ENCODE assay signal across 25 cellular contexts in genomic region chr21:17609681-17610080, GRCh38. TPM values are rescaled to one million over a fixed set of nuclear protein-coding genes. Genes with fewer than 3 reads are reported as not detected.
A peak's percentile ranks its signal among the peaks of the same experiment; 100 is the strongest.
DNase-seq lines count a peak whose midpoint lies in the region; ATAC-seq, FAIRE-seq and TF ChIP-seq lines count a peak whose summit lies in the region.
"Had no signal": no experiment of that assay in that cellular context is flagged by ENCODE, and none has a peak within 500 bp of the region (broad histone marks: within the 10 kb centered on the region; RNA-seq: fewer than 3 reads in every experiment).

No MANE protein-coding gene starts in this region.

- H3K9me3 Mint-ChIP-seq in activated CD4-positive, alpha-beta T cell treated with anti-CD3 and anti-CD28 coated beads, Interleukin-2, amount 10 ng/mL, durations not matched to agents 24 days and 14 days, result no peaks in the 10 kb centered on the region
- H3K9me3 Mint-ChIP-seq in HFFc6 (no peaks in the 10 kb centered on the region), nephron (no peaks in the 10 kb centered on the region), neural progenitor cell (no peaks in the 10 kb centered on the region)
- H3K9me3 Mint-ChIP-seq: GM23338; stimulated activated effector memory CD8-positive, alpha-beta T cell treated with anti-CD3 and anti-CD28 coated beads, Interleukin-12 subunit alpha, Interleukin-12 subunit beta, amount 100 ng/mL, for 72 hours had no signal

- no peaks in the 10 kb centered on the region for H3K27me3 ChIP-seq in K562 (ENCODE audit: control insufficient read depth in 2 of 2, insufficient read depth in 2 of 2, low read length in 2 of 2)
- no peaks in the 10 kb centered on the region for H3K27me3 ChIP-seq in stomach
- peaks cover 20% of the 10 kb centered on the region for H3K27me3 ChIP-seq in neural progenitor cell
- H3K27me3 ChIP-seq: ascending aorta; BLaER1 treated with 17β-estradiol and CSF1 and Interleukin-3, amounts not matched to agents 10 nM and 100 nM; right atrium auricular region; upper lobe of left lung had no signal

- 95% methylated on average over 2 of the region's 2 CpGs for WGBS in K562 (ENCODE audit: insufficient coverage, low coverage, missing lambda C conversion rate)
- WGBS in stomach, 5 donors, result 86 to 95% (median 92%) methylated on average over 2 of the region's 2 CpGs

- peak overlapping the region; percentile 68 for H3K4me3 Mint-ChIP-seq in activated CD4-positive, alpha-beta T cell treated with anti-CD3 and anti-CD28 coated beads, Interleukin-2, amount 10 ng/mL, durations not matched to agents 24 days and 14 days
- H3K4me3 Mint-ChIP-seq in HFFc6, result peak overlapping the region; percentile 92
- peak overlapping the region; percentile 71 to 95 (median 81) for H3K4me3 Mint-ChIP-seq in nephron
- no peak overlapping the region for H3K4me3 Mint-ChIP-seq in neural progenitor cell

- H3K36me3 ChIP-seq in K562 (ENCODE audit: control insufficient read depth, insufficient read depth, low read length) (peaks cover 61% of the 10 kb centered on the region), stomach (peaks cover 0 to 21% (median 11%) of the 10 kb centered on the region in 4 donors), neural progenitor cell (peaks cover 23% of the 10 kb centered on the region)
- H3K36me3 ChIP-seq: right atrium auricular region had no signal

- no peak for TF ChIP-seq RAD21 in K562 (CRISPR knock-in tag; conservative IDR thresholded peaks at IDR 0.05 in 1 of 2, IDR thresholded peaks at IDR 0.05 in 1 of 2)

- ATAC-seq in K562, result no peak
- ATAC-seq: A549; GM23338; stimulated activated effector memory CD8-positive, alpha-beta T cell treated with anti-CD3 and anti-CD28 coated beads, Interleukin-12 subunit alpha, Interleukin-12 subunit beta, amount 100 ng/mL, for 72 hours had no signal

- no peaks in the 10 kb centered on the region for H3K27me3 Mint-ChIP-seq in activated CD4-positive, alpha-beta T cell treated with anti-CD3 and anti-CD28 coated beads, Interleukin-2, amount 10 ng/mL, durations not matched to agents 24 days and 14 days
- no peaks in the 10 kb centered on the region; the same call in 1 of the 2 replicates for H3K27me3 Mint-ChIP-seq in HFFc6 (ENCODE audit: insufficient read depth)
- peaks cover 4% of the 10 kb centered on the region for H3K27me3 Mint-ChIP-seq in nephron (ENCODE audit: low read depth)
- H3K27me3 Mint-ChIP-seq in neural progenitor cell (ENCODE audit: insufficient read depth, low read depth), result peaks cover 5% of the 10 kb centered on the region

- peaks cover 43% of the 10 kb centered on the region for H3K4me1 Mint-ChIP-seq in activated CD4-positive, alpha-beta T cell treated with anti-CD3 and anti-CD28 coated beads, Interleukin-2, amount 10 ng/mL, durations not matched to agents 24 days and 14 days
- H3K4me1 Mint-ChIP-seq in HFFc6 (ENCODE audit: low read depth) (peaks cover 29% of the 10 kb centered on the region), nephron (peaks cover 26% of the 10 kb centered on the region), neural progenitor cell (peaks cover 19% of the 10 kb centered on the region)

- H3K4me2 ChIP-seq in K562 (ENCODE audit: insufficient read depth, low read length) (peak overlapping the region; percentile 20; the same call in 1 of the 2 replicates), neural progenitor cell (no peak overlapping the region)

- intact Hi-C loops in activated CD4-positive, alpha-beta T cell treated with anti-CD3 and anti-CD28 coated beads, Interleukin-2, amount 10 ng/mL, durations not matched to agents 24 days and 14 days (cut with micrococcal nuclease), result loop anchor here (2.0 to 5.0 kb wide), 3 partner anchors 97 to 1877 kb away; partner anchors contain the start of gene CXADR
- intact Hi-C loops in K562 (cut with micrococcal nuclease), result no loop called here
- intact Hi-C loops in stomach (cut with DNase I; ENCODE audit: low total_unique reads), result no loop called here

- TF ChIP-seq CTCF in HFFc6 (IDR thresholded peaks at IDR 0.05) (no peak), K562 (IDR thresholded peaks at IDR 0.05 in 2 of 3, conservative IDR thresholded peaks at IDR 0.05 in 1 of 3; ENCODE audit: insufficient read depth in 2 of 3, low read depth in 1 of 3, low read length in 3 of 3) (no peak), nephron (IDR thresholded peaks at IDR 0.05; ENCODE audit: unreplicated experiment in 3 of 3) (no peak), stomach (IDR thresholded peaks at IDR 0.05) (no peak), neural progenitor cell (IDR thresholded peaks at IDR 0.05) (no peak)

- H3K9me1 ChIP-seq in K562 (ENCODE audit: control insufficient read depth, insufficient read depth, low read length), result no peaks in the 10 kb centered on the region

- no peak for TF ChIP-seq POLR2A in K562 (conservative IDR thresholded peaks at IDR 0.05)
- TF ChIP-seq POLR2A in stomach (IDR thresholded peaks at IDR 0.05), result no peak

- H3K4me3 ChIP-seq in K562 (no peak overlapping the region), stomach (no peak overlapping the region), neural progenitor cell (no peak overlapping the region)
- H3K4me3 ChIP-seq: A549, GM23338, right atrium auricular region had no signal

- H2AFZ ChIP-seq in K562 (ENCODE audit: low read depth, low read length) (no peak overlapping the region), neural progenitor cell (replicated peaks) (no peak overlapping the region)
- H2AFZ ChIP-seq: GM23338 had no signal

- H3K9me3 ChIP-seq in K562 (replicated peaks; ENCODE audit: control insufficient read depth, insufficient read depth, low read depth, low read length) (no peaks in the 10 kb centered on the region), stomach (no peaks in the 10 kb centered on the region), neural progenitor cell (ENCODE audit: low read depth) (no peaks in the 10 kb centered on the region)
- H3K9me3 ChIP-seq: A549, ascending aorta, right atrium auricular region, upper lobe of left lung had no signal

- peaks cover 15% of the 10 kb centered on the region for H3F3A ChIP-seq in neural progenitor cell (ENCODE audit: low read depth)

- H3K36me3 Mint-ChIP-seq in activated CD4-positive, alpha-beta T cell treated with anti-CD3 and anti-CD28 coated beads, Interleukin-2, amount 10 ng/mL, durations not matched to agents 24 days and 14 days (ENCODE audit: low read depth), result peaks cover 44% of the 10 kb centered on the region
- H3K36me3 Mint-ChIP-seq in HFFc6 (ENCODE audit: low read depth), result peaks cover 25% of the 10 kb centered on the region
- H3K36me3 Mint-ChIP-seq in nephron (ENCODE audit: low read depth), result peaks cover 27% of the 10 kb centered on the region
- H3K36me3 Mint-ChIP-seq in neural progenitor cell, result peaks cover 32% of the 10 kb centered on the region

- H3K27ac Mint-ChIP-seq in activated CD4-positive, alpha-beta T cell treated with anti-CD3 and anti-CD28 coated beads, Interleukin-2, amount 10 ng/mL, durations not matched to agents 24 days and 14 days, result peak overlapping the region; percentile 39
- H3K27ac Mint-ChIP-seq in HFFc6 (peak overlapping the region; percentile 16; the same call in 1 of the 2 replicates), nephron (peak overlapping the region in 1 of 3 experiments; percentile 57), neural progenitor cell (no peak overlapping the region)
- H3K27ac Mint-ChIP-seq: GM23338; stimulated activated effector memory CD8-positive, alpha-beta T cell treated with anti-CD3 and anti-CD28 coated beads, Interleukin-12 subunit alpha, Interleukin-12 subunit beta, amount 100 ng/mL, for 72 hours had no signal

- no TSS peak for BruUV-seq in K562 (replicated peaks; lab: Mats Ljungman, UMichigan)

- TF ChIP-seq EP300 in K562 (IDR thresholded peaks at IDR 0.05; ENCODE audit: low read length) (no peak), stomach (IDR thresholded peaks at IDR 0.05) (no peak)

- no peaks in the 10 kb centered on the region for H4K20me1 ChIP-seq in K562 (replicated peaks; ENCODE audit: control insufficient read depth, insufficient read depth, low read length)
- peaks cover 8% of the 10 kb centered on the region for H4K20me1 ChIP-seq in neural progenitor cell (ENCODE audit: low read depth)

- no peak for DNase-seq in activated CD4-positive, alpha-beta T cell treated with anti-CD3 and anti-CD28 coated beads, Interleukin-2, amount 10 ng/mL, durations not matched to agents 24 days and 14 days
- no peak for DNase-seq in activated CD4-positive, alpha-beta T cell treated with anti-CD3 and anti-CD28 coated beads for 4 hours
- DNase-seq in HFFc6, result no peak
- DNase-seq in K562 (ENCODE audit: extremely low read depth in 1 of 4, low spot score in 3 of 4), result no peak
- no peak for DNase-seq in DMS114 treated with DMSO at 0.1 percent for 48 hours (lab: John Stamatoyannopoulos, UW; ENCODE audit: unreplicated experiment)
- DNase-seq in stomach, result no peak
- DNase-seq in neural progenitor cell (ENCODE audit: low spot score), result no peak
- DNase-seq: activated CD4-positive, alpha-beta T cell treated with anti-CD3 and anti-CD28 coated beads, Interleukin-2, amount 50 U/mL, for 48 hours; activated effector memory CD4-positive, alpha-beta T cell treated with Interleukin-2 at 50 U/mL for 16 hours; DMS53; foreskin fibroblast; NCI-H1694 treated with DMSO at 0.1 percent for 48 hours; NCI-H2227 treated with DMSO at 0.1 percent for 48 hours; stimulated activated CD4-positive, alpha-beta T cell treated with anti-CD3 and anti-CD28 coated beads, Interleukin-15, amount 100 ng/mL, for 24 hours; upper lobe of left lung had no signal

- in situ Hi-C loops in K562 (cut with MboI), result no loop called here

- H3K27ac ChIP-seq in K562 (ENCODE audit: extremely low read depth, low read depth, low read length) (no peak overlapping the region), stomach (no peak overlapping the region), neural progenitor cell (no peak overlapping the region)
- H3K27ac ChIP-seq: A549, ascending aorta, right atrium auricular region, SK-N-MC had no signal

- H3K4me1 ChIP-seq in K562 (replicated peaks in 1 of 2; ENCODE audit: control insufficient read depth in 2 of 2, insufficient read depth in 2 of 2, low read length in 2 of 2) (peaks cover 2 to 15% of the 10 kb centered on the region in 2 experiments; a peak in 4 of 5 replicates), stomach (peaks cover 7 to 49% (median 23%) of the 10 kb centered on the region in 4 donors), neural progenitor cell (peaks cover 11% of the 10 kb centered on the region)

- no peak for FAIRE-seq in K562 (lab: Jason Lieb, UNC)
- FAIRE-seq: A549, colon, RCC 7860 had no signal

- POLR2A ChIA-PET in K562 (lab: Yijun Ruan, JAX), result interaction anchor here (0.9 to 3.6 kb wide), 3 partner anchors 8 to 24 kb away, joined by 3 to 31 read pairs (median 4); no protein-coding TSS in a partner anchor

- CTCF ChIA-PET in K562 (lab: Yijun Ruan, JAX; ENCODE audit: low intra/inter-chr PET ratio), result no interaction called here

- H3K79me2 ChIP-seq in K562 (ENCODE audit: control insufficient read depth, insufficient read depth, low read length) (peaks cover 78% of the 10 kb centered on the region), neural progenitor cell (ENCODE audit: low read depth) (peaks cover 71% of the 10 kb centered on the region)

- H3K9ac ChIP-seq in K562 (ENCODE audit: insufficient read depth in 1 of 2, low read depth in 2 of 2, low read length in 2 of 2) (peak overlapping the region in 1 of 2 experiments; percentile 99; a peak in 1 of 4 replicates), neural progenitor cell (no peak overlapping the region)

RNA-seq across cellular contexts. Expression of gene BTG3, which starts 3.0 kb away (rescaled TPM):
- total RNA-seq in activated CD4-positive, alpha-beta T cell treated with anti-CD3 and anti-CD28 coated beads, Interleukin-2, amount 10 ng/mL, durations not matched to agents 24 days and 14 days, result 74.4 and 80.5 TPM in 2 replicates
- 10 to 100 TPM; 22.3 to 37.4 (median 35.1) TPM for total RNA-seq in HFFc6 (2021; fragmentation: NEBNext Ultra II Directional; extraction: Animal tissue kit (Norgen Biotek cat#: 25700))
- total RNA-seq in K562 (2011; cell fraction: chromatin; rRNA removed; ENCODE audit: low replicate concordance), result 21.9 and 68.0 TPM in 2 replicates
- total RNA-seq in K562 (2011; cell fraction: nucleolus; rRNA removed), result 11.2 and 22.0 TPM in 2 replicates
- 33.2 and 41.1 TPM in 2 replicates for total RNA-seq in K562 (2011; cell fraction: nucleoplasm; rRNA removed)
- total RNA-seq in K562 (2014; rRNA removed) (23.4 and 30.6 TPM in 2 replicates), K562 (2014; rRNA removed; fragmentation: Illumina TruSeq; extraction: Trizol) (30.6 and 33.1 TPM in 2 replicates), K562 (2015; rRNA removed; fragmentation: Illumina TruSeq; extraction: Trizol) (23.1 and 23.2 TPM in 2 replicates), K562 (2021) (27.3 and 29.5 TPM in 2 replicates), stomach (100 to 1,000 TPM in 1 of 5 donors, 10 to 100 TPM in 4; 15.2 to 110 (median 37.8) TPM), neural progenitor cell (ENCODE audit: low replicate concordance) (39.2 and 44.7 TPM in 2 replicates)
- polyA plus RNA-seq in K562 (2011; rRNA removed) (39.3 and 43.0 TPM in 2 replicates), K562 (2014; fragmentation: Illumina TruSeq; extraction: Trizol) (29.7 and 30.7 TPM in 2 replicates), K562 (2014; fragmentation: Nextera tagmentation; extraction: Ambion mirVana) (10 to 100 TPM; 11.7 to 13.7 TPM), K562 (2014; rRNA removed) (26.8 and 41.4 TPM in 2 replicates), stomach (10 to 100 TPM; 23.5 to 28.7 (median 26.6) TPM)
- polyA plus RNA-seq in K562 (2011; cell fraction: cytosol; rRNA removed), result 9.0 and 15.2 TPM in 2 replicates
- polyA plus RNA-seq in K562 (2011; cell fraction: nucleus; rRNA removed), result 28.5 and 37.2 TPM in 2 replicates
- polyA plus RNA-seq in K562 (2012), result 14.3 and 17.0 TPM in 2 replicates
- polyA minus RNA-seq in K562 (2011; rRNA and poly(A)+ RNA removed), result 31.2 and 32.8 TPM in 2 replicates
- polyA minus RNA-seq in K562 (2011; cell fraction: cytosol; rRNA and poly(A)+ RNA removed), result 9.1 and 10.3 TPM in 2 replicates
- 48.3 and 78.8 TPM in 2 replicates for polyA minus RNA-seq in K562 (2011; cell fraction: nucleus; rRNA and poly(A)+ RNA removed)
